In genomic region chr3:180278583-180279188, GRCh38 we compare ENCODE assay signal across 10 cellular contexts.
DNase-seq lines count a peak whose midpoint lies in the region; ATAC-seq, FAIRE-seq and TF ChIP-seq lines count a peak whose summit lies in the region.
"Had no signal": no experiment of that assay in that cellular context is flagged by ENCODE, and none has a peak within 500 bp of the region (broad histone marks: within the 10 kb centered on the region; RNA-seq: fewer than 3 reads in every experiment).

No MANE protein-coding gene starts in this region.

- H3K4me1 Mint-ChIP-seq in activated CD4-positive, alpha-beta memory T cell treated with anti-CD3 and anti-CD28 coated beads, Interleukin-2, amount 10 ng/mL, durations not matched to agents 7 days and 5 days, result no peaks in the 10 kb centered on the region
- peaks cover 2% of the 10 kb centered on the region for H3K4me1 Mint-ChIP-seq in progenitor cell of endocrine pancreas (ENCODE audit: low read depth)

- no peak for TF ChIP-seq CTCF in progenitor cell of endocrine pancreas (IDR thresholded peaks at IDR 0.05; ENCODE audit: unreplicated experiment)

- no peak overlapping the region for H3K27ac Mint-ChIP-seq in activated CD4-positive, alpha-beta memory T cell treated with anti-CD3 and anti-CD28 coated beads, Interleukin-2, amount 10 ng/mL, durations not matched to agents 7 days and 5 days
- no peak overlapping the region for H3K27ac Mint-ChIP-seq in progenitor cell of endocrine pancreas

- peak; percentile 96 for ATAC-seq in HG02763 (IDR thresholded peaks at IDR 0.05; ENCODE audit: unreplicated experiment)
- peak; percentile 97 for ATAC-seq in HG03575 (IDR thresholded peaks at IDR 0.05; ENCODE audit: extremely low read depth, insufficient number of reproducible peaks, low FRiP score, unreplicated experiment)

- no peak overlapping the region for H3K4me3 Mint-ChIP-seq in activated CD4-positive, alpha-beta memory T cell treated with anti-CD3 and anti-CD28 coated beads, Interleukin-2, amount 10 ng/mL, durations not matched to agents 7 days and 5 days
- H3K4me3 Mint-ChIP-seq in progenitor cell of endocrine pancreas (ENCODE audit: low read depth), result no peak overlapping the region

- H3K36me3 Mint-ChIP-seq in activated CD4-positive, alpha-beta memory T cell treated with anti-CD3 and anti-CD28 coated beads, Interleukin-2, amount 10 ng/mL, durations not matched to agents 7 days and 5 days (ENCODE audit: low read depth), result no peaks in the 10 kb centered on the region
- no peaks in the 10 kb centered on the region for H3K36me3 Mint-ChIP-seq in progenitor cell of endocrine pancreas (ENCODE audit: insufficient read depth)

- peak; percentile 16 for DNase-seq in GM19239 (ENCODE audit: insufficient read length, low spot score)
- no peak for DNase-seq in activated CD4-positive, alpha-beta memory T cell treated with anti-CD3 and anti-CD28 coated beads, Interleukin-2, amount 10 ng/mL, durations not matched to agents 7 days and 5 days
- DNase-seq in T-helper 9 cell, result no peak
- DNase-seq in progenitor cell of endocrine pancreas (ENCODE audit: low spot score, unreplicated experiment), result no peak
- no peak for DNase-seq in stimulated activated naive CD4-positive, alpha-beta T cell treated with Interleukin-2 at 50 U/mL for 16 hours (lab: John Stamatoyannopoulos, UW)
- DNase-seq: hippocampal formation; IMR-90; stimulated activated CD4-positive, alpha-beta T cell treated with anti-CD3 and anti-CD28 coated beads, Interleukin-4, amount 100 ng/mL, for 24 hours had no signal

- CTCF ChIA-PET in activated CD4-positive, alpha-beta memory T cell treated with anti-CD3 and anti-CD28 coated beads, Interleukin-2, amount 10 ng/mL, durations not matched to agents 7 days and 5 days (lab: Charles Lee), result no interaction called here

- peak; percentile 99 for FAIRE-seq in GM19239 (lab: Jason Lieb, UNC)

- no peaks in the 10 kb centered on the region for H3K27me3 Mint-ChIP-seq in activated CD4-positive, alpha-beta memory T cell treated with anti-CD3 and anti-CD28 coated beads, Interleukin-2, amount 10 ng/mL, durations not matched to agents 7 days and 5 days
- H3K27me3 Mint-ChIP-seq in progenitor cell of endocrine pancreas, result peaks cover 13% of the 10 kb centered on the region

- POLR2A ChIA-PET in activated CD4-positive, alpha-beta memory T cell treated with anti-CD3 and anti-CD28 coated beads, Interleukin-2, amount 10 ng/mL, durations not matched to agents 7 days and 5 days (lab: Charles Lee), result no interaction called here

- no peaks in the 10 kb centered on the region for H3K9me3 Mint-ChIP-seq in activated CD4-positive, alpha-beta memory T cell treated with anti-CD3 and anti-CD28 coated beads, Interleukin-2, amount 10 ng/mL, durations not matched to agents 7 days and 5 days
- H3K9me3 Mint-ChIP-seq in progenitor cell of endocrine pancreas (ENCODE audit: low read depth), result no peaks in the 10 kb centered on the region
